In the genomic region with DNA sequence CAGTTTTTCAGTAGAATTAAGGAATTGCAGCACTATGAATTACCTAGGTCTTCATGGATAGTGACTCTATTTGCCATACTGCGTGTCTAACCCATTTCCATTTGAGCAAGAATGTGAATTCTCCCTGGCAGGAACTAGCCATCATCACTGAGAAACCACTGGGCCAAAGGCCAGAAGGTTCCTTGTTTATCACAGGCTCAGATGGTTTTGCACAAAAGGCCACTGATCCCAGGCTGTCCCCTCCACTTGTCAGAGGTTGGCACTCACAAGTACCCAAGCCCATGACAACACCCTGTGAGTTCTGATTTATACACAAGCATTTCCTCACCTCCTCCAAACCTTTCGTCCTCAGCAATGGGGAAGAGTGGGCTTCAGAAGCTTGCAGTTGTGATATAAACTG, we compare ENCODE assay signal across 1 cellular context.
TF ChIP-seq lines count a peak whose summit lies in the region.

No MANE protein-coding gene starts in this region.

TF ChIP-seq in GM23338, 12 proteins besides CTCF, POLR2A, EP300 and RAD21 (continued from another document):
- TF ChIP-seq, protein P1, sequence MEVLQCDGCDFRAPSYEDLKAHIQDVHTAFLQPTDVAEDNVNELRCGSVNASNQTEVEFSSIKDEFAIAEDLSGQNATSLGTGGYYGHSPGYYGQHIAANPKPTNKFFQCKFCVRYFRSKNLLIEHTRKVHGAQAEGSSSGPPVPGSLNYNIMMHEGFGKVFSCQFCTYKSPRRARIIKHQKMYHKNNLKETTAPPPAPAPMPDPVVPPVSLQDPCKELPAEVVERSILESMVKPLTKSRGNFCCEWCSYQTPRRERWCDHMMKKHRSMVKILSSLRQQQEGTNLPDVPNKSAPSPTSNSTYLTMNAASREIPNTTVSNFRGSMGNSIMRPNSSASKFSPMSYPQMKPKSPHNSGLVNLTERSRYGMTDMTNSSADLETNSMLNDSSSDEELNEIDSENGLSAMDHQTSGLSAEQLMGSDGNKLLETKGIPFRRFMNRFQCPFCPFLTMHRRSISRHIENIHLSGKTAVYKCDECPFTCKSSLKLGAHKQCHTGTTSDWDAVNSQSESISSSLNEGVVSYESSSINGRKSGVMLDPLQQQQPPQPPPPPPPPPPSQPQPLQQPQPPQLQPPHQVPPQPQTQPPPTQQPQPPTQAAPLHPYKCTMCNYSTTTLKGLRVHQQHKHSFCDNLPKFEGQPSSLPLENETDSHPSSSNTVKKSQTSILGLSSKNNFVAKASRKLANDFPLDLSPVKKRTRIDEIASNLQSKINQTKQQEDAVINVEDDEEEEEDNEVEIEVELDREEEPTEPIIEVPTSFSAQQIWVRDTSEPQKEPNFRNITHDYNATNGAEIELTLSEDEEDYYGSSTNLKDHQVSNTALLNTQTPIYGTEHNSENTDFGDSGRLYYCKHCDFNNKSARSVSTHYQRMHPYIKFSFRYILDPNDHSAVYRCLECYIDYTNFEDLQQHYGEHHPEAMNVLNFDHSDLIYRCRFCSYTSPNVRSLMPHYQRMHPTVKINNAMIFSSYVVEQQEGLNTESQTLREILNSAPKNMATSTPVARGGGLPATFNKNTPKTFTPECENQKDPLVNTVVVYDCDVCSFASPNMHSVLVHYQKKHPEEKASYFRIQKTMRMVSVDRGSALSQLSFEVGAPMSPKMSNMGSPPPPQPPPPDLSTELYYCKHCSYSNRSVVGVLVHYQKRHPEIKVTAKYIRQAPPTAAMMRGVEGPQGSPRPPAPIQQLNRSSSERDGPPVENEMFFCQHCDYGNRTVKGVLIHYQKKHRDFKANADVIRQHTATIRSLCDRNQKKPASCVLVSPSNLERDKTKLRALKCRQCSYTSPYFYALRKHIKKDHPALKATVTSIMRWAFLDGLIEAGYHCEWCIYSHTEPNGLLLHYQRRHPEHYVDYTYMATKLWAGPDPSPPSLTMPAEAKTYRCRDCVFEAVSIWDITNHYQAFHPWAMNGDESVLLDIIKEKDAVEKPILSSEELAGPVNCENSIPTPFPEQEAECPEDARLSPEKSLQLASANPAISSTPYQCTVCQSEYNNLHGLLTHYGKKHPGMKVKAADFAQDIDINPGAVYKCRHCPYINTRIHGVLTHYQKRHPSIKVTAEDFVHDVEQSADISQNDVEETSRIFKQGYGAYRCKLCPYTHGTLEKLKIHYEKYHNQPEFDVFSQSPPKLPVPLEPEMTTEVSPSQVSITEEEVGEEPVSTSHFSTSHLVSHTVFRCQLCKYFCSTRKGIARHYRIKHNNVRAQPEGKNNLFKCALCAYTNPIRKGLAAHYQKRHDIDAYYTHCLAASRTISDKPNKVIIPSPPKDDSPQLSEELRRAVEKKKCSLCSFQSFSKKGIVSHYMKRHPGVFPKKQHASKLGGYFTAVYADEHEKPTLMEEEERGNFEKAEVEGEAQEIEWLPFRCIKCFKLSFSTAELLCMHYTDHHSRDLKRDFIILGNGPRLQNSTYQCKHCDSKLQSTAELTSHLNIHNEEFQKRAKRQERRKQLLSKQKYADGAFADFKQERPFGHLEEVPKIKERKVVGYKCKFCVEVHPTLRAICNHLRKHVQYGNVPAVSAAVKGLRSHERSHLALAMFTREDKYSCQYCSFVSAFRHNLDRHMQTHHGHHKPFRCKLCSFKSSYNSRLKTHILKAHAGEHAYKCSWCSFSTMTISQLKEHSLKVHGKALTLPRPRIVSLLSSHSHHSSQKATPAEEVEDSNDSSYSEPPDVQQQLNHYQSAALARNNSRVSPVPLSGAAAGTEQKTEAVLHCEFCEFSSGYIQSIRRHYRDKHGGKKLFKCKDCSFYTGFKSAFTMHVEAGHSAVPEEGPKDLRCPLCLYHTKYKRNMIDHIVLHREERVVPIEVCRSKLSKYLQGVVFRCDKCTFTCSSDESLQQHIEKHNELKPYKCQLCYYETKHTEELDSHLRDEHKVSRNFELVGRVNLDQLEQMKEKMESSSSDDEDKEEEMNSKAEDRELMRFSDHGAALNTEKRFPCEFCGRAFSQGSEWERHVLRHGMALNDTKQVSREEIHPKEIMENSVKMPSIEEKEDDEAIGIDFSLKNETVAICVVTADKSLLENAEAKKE (CRISPR knock-in tag; IDR thresholded peaks at IDR 0.05): no peak
- TF ChIP-seq POLR2AphosphoS5 (IDR thresholded peaks at IDR 0.05; ENCODE audit: low read depth) (no peak), EZH2phosphoT487 (IDR thresholded peaks at IDR 0.05; ENCODE audit: unreplicated experiment) (no peak), ZNF331 (CRISPR knock-in tag; IDR thresholded peaks at IDR 0.05; ENCODE audit: low read depth) (no peak), ZNF114 (CRISPR knock-in tag; IDR thresholded peaks at IDR 0.05) (no peak)
